8 cellular contexts compared by ENCODE assay signal in the genomic region with DNA sequence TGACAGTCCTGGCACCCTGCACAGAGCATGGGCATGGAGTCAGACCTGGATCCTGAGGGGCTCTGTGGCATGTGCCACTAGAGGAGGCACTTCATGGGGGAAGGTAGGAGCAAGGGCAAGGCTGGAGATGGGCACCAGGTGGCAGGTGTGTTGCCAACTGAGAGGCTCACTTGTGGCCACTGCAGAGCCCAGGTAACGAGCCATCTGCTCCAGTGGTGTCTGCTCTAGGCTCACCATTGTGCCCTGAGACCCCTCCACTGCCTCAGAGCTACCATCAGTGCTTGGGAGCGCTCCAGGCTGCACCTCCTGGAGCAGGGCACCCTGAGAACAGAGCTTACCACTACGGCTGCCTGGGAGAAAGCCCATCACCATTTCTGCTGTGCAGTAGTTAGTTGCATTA. TPM values are rescaled to one million over a fixed set of nuclear protein-coding genes. Genes with fewer than 3 reads are reported as not detected.
DNase-seq lines count a peak whose midpoint lies in the region; ATAC-seq, FAIRE-seq and TF ChIP-seq lines count a peak whose summit lies in the region.

No MANE protein-coding gene starts in this region.

- no peaks in the 10 kb centered on the region for H3K27me3 Mint-ChIP-seq in CD4-positive, alpha-beta memory T cell
- H3K27me3 Mint-ChIP-seq in astrocyte (ENCODE audit: low read depth, unreplicated experiment): no peaks in the 10 kb centered on the region
- H3K27me3 Mint-ChIP-seq in naive thymus-derived CD8-positive, alpha-beta T cell: no peaks in the 10 kb centered on the region

- H3K9me3 ChIP-seq in CD4-positive, alpha-beta memory T cell (ENCODE audit: control insufficient read depth in 1 of 2, low read length in 2 of 2): no peaks in the 10 kb centered on the region
- H3K9me3 ChIP-seq in astrocyte (ENCODE audit: insufficient read depth, low read depth, low read length): no peaks in the 10 kb centered on the region

- peaks cover 9 to 43% (median 33%) of the 10 kb centered on the region in 4 donors for H3K4me1 Mint-ChIP-seq in CD4-positive, alpha-beta memory T cell
- H3K4me1 Mint-ChIP-seq in astrocyte (ENCODE audit: low read depth, unreplicated experiment): peaks cover 4% of the 10 kb centered on the region
- H3K4me1 Mint-ChIP-seq in naive thymus-derived CD8-positive, alpha-beta T cell: peaks cover 5 to 39% (median 28%) of the 10 kb centered on the region in 4 donors

- CTCF ChIA-PET in CD4-positive, alpha-beta memory T cell (lab: Charles Lee; ENCODE audit: partially characterized antibody): interaction anchor here (1.6 to 2.9 kb wide), 3 partner anchors 159 to 177 kb away, joined by 5 to 26 read pairs (median 6); no protein-coding TSS in a partner anchor

- H3K79me2 ChIP-seq in astrocyte (ENCODE audit: insufficient read depth, low read length): peaks cover 34% of the 10 kb centered on the region

- H3K4me2 ChIP-seq in astrocyte (ENCODE audit: low read length): peak overlapping the region; percentile 87

- peaks cover 0 to 19% of the 10 kb centered on the region in 2 donors for H3K36me3 Mint-ChIP-seq in CD4-positive, alpha-beta memory T cell
- H3K36me3 Mint-ChIP-seq in astrocyte (ENCODE audit: low read depth, unreplicated experiment): peaks cover 6% of the 10 kb centered on the region
- H3K36me3 Mint-ChIP-seq in naive thymus-derived CD8-positive, alpha-beta T cell: peaks cover 0 to 22% (median 0%) of the 10 kb centered on the region in 3 donors

- no peak overlapping the region for H3K9ac ChIP-seq in astrocyte (ENCODE audit: low read length)

- peaks cover 37% of the 10 kb centered on the region for H4K20me1 ChIP-seq in astrocyte (ENCODE audit: insufficient read depth, low read length)

- POLR2A ChIA-PET in CD4-positive, alpha-beta memory T cell (lab: Charles Lee; ENCODE audit: partially characterized antibody): interaction anchor here (0.6 to 2.9 kb wide), 5 partner anchors 13 to 188 kb away, joined by 3 to 28 read pairs (median 5); a partner anchor contains a TSS
- POLR2A ChIA-PET in naive thymus-derived CD8-positive, alpha-beta T cell (lab: Charles Lee): interaction anchor here (0.6 to 3.3 kb wide), 5 partner anchors 12 to 178 kb away, joined by 3 to 14 read pairs (median 4); a partner anchor contains a TSS

- no peak for FAIRE-seq in astrocyte (lab: Jason Lieb, UNC)

- no peak overlapping the region for H3K4me3 ChIP-seq in CD4-positive, alpha-beta memory T cell (ENCODE audit: low read length in 2 of 2)
- H3K4me3 ChIP-seq in astrocyte (ENCODE audit: insufficient read depth, low read depth, low read length): no peak overlapping the region

- H3K27ac Mint-ChIP-seq in CD4-positive, alpha-beta memory T cell: peak overlapping the region in 6 of 7 donors; percentile 37 to 88 (median 77)
- no peak overlapping the region for H3K27ac Mint-ChIP-seq in astrocyte (ENCODE audit: unreplicated experiment)
- peak overlapping the region in 8 of 10 donors; percentile 9 to 87 (median 50) for H3K27ac Mint-ChIP-seq in naive thymus-derived CD8-positive, alpha-beta T cell

- H3K36me3 ChIP-seq in CD4-positive, alpha-beta memory T cell (ENCODE audit: insufficient read depth, low read length): peaks cover 8% of the 10 kb centered on the region
- H3K36me3 ChIP-seq in astrocyte (ENCODE audit: insufficient read depth, low read length): peaks cover 4% of the 10 kb centered on the region

- peak overlapping the region in 7 of 8 donors; percentile 41 to 76 (median 65) for H3K4me3 Mint-ChIP-seq in CD4-positive, alpha-beta memory T cell
- H3K4me3 Mint-ChIP-seq in astrocyte (ENCODE audit: unreplicated experiment): peak overlapping the region; percentile 74
- peak overlapping the region; percentile 18 to 78 (median 66) for H3K4me3 Mint-ChIP-seq in naive thymus-derived CD8-positive, alpha-beta T cell

- intact Hi-C loops in CD4-positive, alpha-beta memory T cell (cut with micrococcal nuclease): loop anchor here (5.0 kb wide), 2 partner anchors 108 to 698 kb away; a partner anchor contains a TSS

- no peaks in the 10 kb centered on the region for H3K27me3 ChIP-seq in CD4-positive, alpha-beta memory T cell (ENCODE audit: insufficient read depth, low read length)
- no peaks in the 10 kb centered on the region for H3K27me3 ChIP-seq in astrocyte (ENCODE audit: insufficient read depth, low read length)

- no peak for TF ChIP-seq CTCF in astrocyte (IDR thresholded peaks at IDR 0.05; ENCODE audit: insufficient read depth, low read depth, low read length)

- peak in 3 of 5 donors; percentile 8 to 21 (median 14) for DNase-seq in CD4-positive, alpha-beta memory T cell
- peak; percentile 13 for DNase-seq in KG1 (lab: John Stamatoyannopoulos, UW)
- no peak for DNase-seq in astrocyte (ENCODE audit: low read depth)
- DNase-seq in naive thymus-derived CD8-positive, alpha-beta T cell: peak in 2 of 10 donors; percentile 11 to 28
- DNase-seq in NCI-H526 treated with DMSO at 0.1 percent for 48 hours (lab: John Stamatoyannopoulos, UW): no peak
- no peak for DNase-seq in NCI-H1048 (lab: John Stamatoyannopoulos, UW)
- DNase-seq in AG08396 (ENCODE audit: low spot score): no peak

- peak overlapping the region; percentile 71 for H2AFZ ChIP-seq in astrocyte (ENCODE audit: low read depth, low read length)

- peaks cover 43% of the 10 kb centered on the region for H3K4me1 ChIP-seq in CD4-positive, alpha-beta memory T cell (ENCODE audit: insufficient read depth, low read length)
- H3K4me1 ChIP-seq in astrocyte (ENCODE audit: insufficient read depth, low read length): peaks cover 8% of the 10 kb centered on the region

- peak in 1 of 2 donors; percentile 28 for ATAC-seq in naive thymus-derived CD8-positive, alpha-beta T cell
- ATAC-seq in GM18858 (IDR thresholded peaks at IDR 0.05; ENCODE audit: unreplicated experiment): no peak

- H3K27ac ChIP-seq in CD4-positive, alpha-beta memory T cell (ENCODE audit: low read depth, low read length): peak overlapping the region; percentile 79
- no peak overlapping the region for H3K27ac ChIP-seq in astrocyte (ENCODE audit: low read depth, low read length)

- peaks cover 0 to 2% (median 0%) of the 10 kb centered on the region in 8 donors for H3K9me3 Mint-ChIP-seq in CD4-positive, alpha-beta memory T cell
- H3K9me3 Mint-ChIP-seq in astrocyte (ENCODE audit: unreplicated experiment): no peaks in the 10 kb centered on the region
- no peaks in the 10 kb centered on the region for H3K9me3 Mint-ChIP-seq in naive thymus-derived CD8-positive, alpha-beta T cell

RNA-seq across cellular contexts. Expression of a gene that starts 1.3 kb away (rescaled TPM):
- 10 to 100 TPM; 80.0 to 81.7 TPM for total RNA-seq in CD4-positive, alpha-beta memory T cell
- polyA plus RNA-seq in CD4-positive, alpha-beta memory T cell: 1 to 10 TPM; 1.0 to 7.0 TPM
- 88.3 and 93.7 TPM in 2 replicates for total RNA-seq in astrocyte
- 10 to 100 TPM; 93.5 to 99.2 TPM for total RNA-seq in naive thymus-derived CD8-positive, alpha-beta T cell
- polyA plus RNA-seq in naive thymus-derived CD8-positive, alpha-beta T cell: 1 to 10 TPM; 1.4 to 4.6 (median 2.6) TPM

RNA-seq across cellular contexts. Expression of a gene that starts 13.3 kb away (rescaled TPM):
- total RNA-seq in CD4-positive, alpha-beta memory T cell: 100 to 1,000 TPM; 110 to 126 TPM
- polyA plus RNA-seq in CD4-positive, alpha-beta memory T cell: 10 to 100 TPM; 28.0 to 37.5 TPM
- 32.9 and 35.1 TPM in 2 replicates for total RNA-seq in astrocyte
- 100 to 1,000 TPM; 120 to 123 TPM for total RNA-seq in naive thymus-derived CD8-positive, alpha-beta T cell
- polyA plus RNA-seq in naive thymus-derived CD8-positive, alpha-beta T cell: 10 to 100 TPM; 24.8 to 36.8 (median 32.5) TPM

RNA-seq across cellular contexts. Expression of a gene that starts 14.4 kb away (rescaled TPM):
- 10 to 100 TPM; 61.9 to 67.9 TPM for total RNA-seq in CD4-positive, alpha-beta memory T cell
- 100 to 1,000 TPM in 1 of 2 donors, 10 to 100 TPM in 1; 87.0 to 111 TPM for polyA plus RNA-seq in CD4-positive, alpha-beta memory T cell
- 149 and 164 TPM in 2 replicates for total RNA-seq in astrocyte
- 10 to 100 TPM; 64.0 to 67.0 TPM for total RNA-seq in naive thymus-derived CD8-positive, alpha-beta T cell
- polyA plus RNA-seq in naive thymus-derived CD8-positive, alpha-beta T cell: 100 to 1,000 TPM in 1 of 3 donors, 10 to 100 TPM in 2; 72.5 to 106 (median 92.7) TPM

RNA-seq across cellular contexts. Expression of a gene that starts 20.5 kb away (rescaled TPM):
- total RNA-seq in CD4-positive, alpha-beta memory T cell: not detected
- not detected for polyA plus RNA-seq in CD4-positive, alpha-beta memory T cell
- not detected in 2 replicates for total RNA-seq in astrocyte
- total RNA-seq in naive thymus-derived CD8-positive, alpha-beta T cell: not detected
- not detected for polyA plus RNA-seq in naive thymus-derived CD8-positive, alpha-beta T cell

RNA-seq across cellular contexts. Expression of a gene that starts 50.3 kb away (rescaled TPM):
- total RNA-seq in CD4-positive, alpha-beta memory T cell: 10 to 100 TPM; 47.6 to 48.2 TPM
- polyA plus RNA-seq in CD4-positive, alpha-beta memory T cell: 1 to 10 TPM; 2.2 to 5.1 TPM
- total RNA-seq in astrocyte: 28.1 and 29.0 TPM in 2 replicates
- total RNA-seq in naive thymus-derived CD8-positive, alpha-beta T cell: 10 to 100 TPM; 51.3 to 53.3 TPM
- 1 to 10 TPM; 4.0 to 6.0 (median 4.4) TPM for polyA plus RNA-seq in naive thymus-derived CD8-positive, alpha-beta T cell

Comparison
In these comparisons a context has a peak if more than half of its experiments do, and no peak if none do; other contexts are left out.
1. DNase-seq: peak in CD4-positive, alpha-beta memory T cell (3 of 5) and KG1 (single experiment); none in astrocyte (single experiment), NCI-H526 treated with DMSO at 0.1 percent for 48 hours (single experiment), NCI-H1048 (single experiment) and AG08396 (single experiment).
2. Peak in every context shown above with its lines, with median percentiles within 50 percentile points of each other: H3K4me3 Mint-ChIP-seq.